Comparison of ENCODE assay signal across 38 cellular contexts in genomic region chr5:16849181-16849580, GRCh38.
"Had no signal": no experiment of that assay in that cellular context is flagged by ENCODE, and none has a peak within 500 bp of the region (broad histone marks: within the 10 kb centered on the region; RNA-seq: fewer than 3 reads in every experiment).

No MANE protein-coding gene starts in this region.

- H3K27ac Mint-ChIP-seq: activated B cell treated with CpG ODN at 0.5 μM for 24 hours; activated CD8-positive, alpha-beta memory T cell treated with anti-CD3 and anti-CD28 coated beads, Interleukin-2, amount 10 ng/mL, durations not matched to agents 7 days and 5 days; activated CD8-positive, alpha-beta T cell treated with anti-CD3 and anti-CD28 coated beads, Interleukin-2, amount 10 ng/mL, durations not matched to agents 7 days and 5 days; activated naive CD4-positive, alpha-beta T cell treated with anti-CD3 and anti-CD28 coated beads, Interleukin-2, amount 10 ng/mL, durations not matched to agents 7 days and 5 days; activated naive CD4-positive, alpha-beta T cell treated with anti-CD3 and anti-CD28 coated beads, Interleukin-2, amount 50 U/mL, for 72 hours; activated naive CD8-positive, alpha-beta T cell treated with anti-CD3 and anti-CD28 coated beads, Interleukin-2, amount 10 ng/mL, durations not matched to agents 7 days and 5 days; activated T-cell treated with anti-CD3 and anti-CD28 coated beads, Interleukin-2, amount 50 U/mL, for 24 hours; activated T-cell treated with anti-CD3 and anti-CD28 coated beads, Interleukin-2, amount 50 U/mL, for 72 hours; dendritic cell treated with granulocyte-macrophage colony-stimulating factor and Interleukin-4, amounts not matched to agents 40 ng/mL and 50 ng/mL, for 4 days; effector memory CD8-positive, alpha-beta T cell; T-helper 17 cell; T-helper 2 cell treated with Interferon-gamma antibody and Interleukin-4, amounts not matched to agents 5 μg/mL and 100 μg/mL, for 36 hours had no signal

- H3K9me3 Mint-ChIP-seq: activated B cell treated with CpG ODN at 0.5 μM for 24 hours; activated naive CD4-positive, alpha-beta T cell treated with anti-CD3 and anti-CD28 coated beads, Interleukin-2, amount 10 ng/mL, durations not matched to agents 7 days and 5 days; activated naive CD4-positive, alpha-beta T cell treated with anti-CD3 and anti-CD28 coated beads, Interleukin-2, amount 50 U/mL, for 72 hours; activated naive CD8-positive, alpha-beta T cell treated with anti-CD3 and anti-CD28 coated beads, Interleukin-2, amount 10 ng/mL, durations not matched to agents 7 days and 5 days; activated T-cell treated with anti-CD3 and anti-CD28 coated beads, Interleukin-2, amount 50 U/mL, for 24 hours; activated T-cell treated with anti-CD3 and anti-CD28 coated beads, Interleukin-2, amount 50 U/mL, for 72 hours; brain; dendritic cell treated with granulocyte-macrophage colony-stimulating factor and Interleukin-4, amounts not matched to agents 40 ng/mL and 50 ng/mL, for 4 days; T-helper 2 cell treated with Interferon-gamma antibody and Interleukin-4, amounts not matched to agents 5 μg/mL and 100 μg/mL, for 36 hours had no signal

- H3K36me3 Mint-ChIP-seq: activated CD8-positive, alpha-beta memory T cell treated with anti-CD3 and anti-CD28 coated beads, Interleukin-2, amount 10 ng/mL, durations not matched to agents 7 days and 5 days; activated naive CD4-positive, alpha-beta T cell treated with anti-CD3 and anti-CD28 coated beads, Interleukin-2, amount 10 ng/mL, durations not matched to agents 7 days and 5 days; activated naive CD4-positive, alpha-beta T cell treated with anti-CD3 and anti-CD28 coated beads, Interleukin-2, amount 50 U/mL, for 72 hours; activated naive CD8-positive, alpha-beta T cell treated with anti-CD3 and anti-CD28 coated beads, Interleukin-2, amount 10 ng/mL, durations not matched to agents 7 days and 5 days; brain had no signal

- H3K27me3 Mint-ChIP-seq: activated B cell treated with CpG ODN at 0.5 μM for 24 hours; activated CD8-positive, alpha-beta memory T cell treated with anti-CD3 and anti-CD28 coated beads, Interleukin-2, amount 10 ng/mL, durations not matched to agents 7 days and 5 days; activated naive CD4-positive, alpha-beta T cell treated with anti-CD3 and anti-CD28 coated beads, Interleukin-2, amount 10 ng/mL, durations not matched to agents 7 days and 5 days; brain; dendritic cell treated with granulocyte-macrophage colony-stimulating factor and Interleukin-4, amounts not matched to agents 40 ng/mL and 50 ng/mL, for 4 days; effector memory CD8-positive, alpha-beta T cell; T-helper 17 cell had no signal

- H3K4me3 Mint-ChIP-seq: activated B cell treated with CpG ODN at 0.5 μM for 24 hours; activated CD8-positive, alpha-beta memory T cell treated with anti-CD3 and anti-CD28 coated beads, Interleukin-2, amount 10 ng/mL, durations not matched to agents 7 days and 5 days; activated CD8-positive, alpha-beta T cell treated with anti-CD3 and anti-CD28 coated beads, Interleukin-2, amount 10 ng/mL, durations not matched to agents 7 days and 5 days; activated naive CD4-positive, alpha-beta T cell treated with anti-CD3 and anti-CD28 coated beads, Interleukin-2, amount 10 ng/mL, durations not matched to agents 7 days and 5 days; activated naive CD8-positive, alpha-beta T cell treated with anti-CD3 and anti-CD28 coated beads, Interleukin-2, amount 10 ng/mL, durations not matched to agents 7 days and 5 days; activated T-cell treated with anti-CD3 and anti-CD28 coated beads, Interleukin-2, amount 50 U/mL, for 24 hours; activated T-cell treated with anti-CD3 and anti-CD28 coated beads, Interleukin-2, amount 50 U/mL, for 72 hours; brain; dendritic cell treated with granulocyte-macrophage colony-stimulating factor and Interleukin-4, amounts not matched to agents 40 ng/mL and 50 ng/mL, for 4 days; effector memory CD8-positive, alpha-beta T cell; T-helper 17 cell; T-helper 2 cell treated with Interferon-gamma antibody and Interleukin-4, amounts not matched to agents 5 μg/mL and 100 μg/mL, for 36 hours had no signal

- H3K36me3 ChIP-seq: ascending aorta, breast epithelium, cardiac muscle cell, esophagus squamous epithelium had no signal

- H3K4me1 ChIP-seq: ascending aorta had no signal

- H3K4me3 ChIP-seq: ascending aorta, breast epithelium, cardiac muscle cell, coronary artery, dorsolateral prefrontal cortex, esophagus squamous epithelium had no signal

- DNase-seq: activated B cell treated with CpG ODN at 0.5 μM for 24 hours; activated CD4-positive, alpha-beta T cell treated with anti-CD3 and anti-CD28 coated beads for 48 hours; activated CD4-positive, alpha-beta T cell treated with anti-CD3 and anti-CD28 coated beads, Interleukin-2, amount 50 U/mL, for 1 hour; activated CD4-positive, alpha-beta T cell treated with anti-CD3 and anti-CD28 coated beads, Interleukin-2, amount 50 U/mL, for 48 hours; activated CD8-positive, alpha-beta memory T cell treated with anti-CD3 and anti-CD28 coated beads, Interleukin-2, amount 10 ng/mL, durations not matched to agents 7 days and 5 days; activated CD8-positive, alpha-beta memory T cell treated with anti-CD3 and anti-CD28 coated beads, Interleukin-2, amount 50 U/mL, for 4 hours; activated CD8-positive, alpha-beta T cell treated with anti-CD3 and anti-CD28 coated beads, Interleukin-2, amount 10 ng/mL, durations not matched to agents 7 days and 5 days; activated gamma-delta T cell; activated naive CD4-positive, alpha-beta T cell; activated naive CD4-positive, alpha-beta T cell treated with anti-CD3 and anti-CD28 coated beads, Interleukin-2, amount 10 ng/mL, durations not matched to agents 7 days and 5 days; activated naive CD8-positive, alpha-beta T cell treated with anti-CD3 and anti-CD28 coated beads, Interleukin-2, amount 10 ng/mL, durations not matched to agents 7 days and 5 days; activated T-cell treated with anti-CD3 and anti-CD28 coated beads for 4 hours; activated T-cell treated with anti-CD3 and anti-CD28 coated beads, Interleukin-2, amount 50 U/mL, for 24 hours; activated T-cell treated with anti-CD3 and anti-CD28 coated beads, Interleukin-2, amount 50 U/mL, for 72 hours; central memory CD4-positive, alpha-beta T cell; cerebellar nuclear complex; dorsolateral prefrontal cortex; effector CD4-positive, alpha-beta T cell; effector memory CD8-positive, alpha-beta T cell; esophagus squamous epithelium; foreskin fibroblast; T-helper 1 cell; T-helper 17 cell; T1000; WERI-Rb-1 had no signal

- FAIRE-seq: endometrium, endothelial cell of umbilical vein, frontal cortex had no signal

- H3K27me3 ChIP-seq: ascending aorta, breast epithelium, cardiac muscle cell, esophagus squamous epithelium had no signal

- H3K9me3 ChIP-seq: ascending aorta, breast epithelium, esophagus squamous epithelium had no signal

- H3K27ac ChIP-seq: ascending aorta, breast epithelium, cardiac muscle cell, coronary artery, dorsolateral prefrontal cortex, epithelial cell of prostate, esophagus squamous epithelium, WERI-Rb-1 had no signal

- H3K4me1 Mint-ChIP-seq: activated B cell treated with CpG ODN at 0.5 μM for 24 hours; activated CD8-positive, alpha-beta memory T cell treated with anti-CD3 and anti-CD28 coated beads, Interleukin-2, amount 10 ng/mL, durations not matched to agents 7 days and 5 days; activated naive CD4-positive, alpha-beta T cell treated with anti-CD3 and anti-CD28 coated beads, Interleukin-2, amount 10 ng/mL, durations not matched to agents 7 days and 5 days; activated naive CD8-positive, alpha-beta T cell treated with anti-CD3 and anti-CD28 coated beads, Interleukin-2, amount 10 ng/mL, durations not matched to agents 7 days and 5 days; T-helper 17 cell had no signal

- ATAC-seq: activated CD4-positive, CD25-positive, alpha-beta regulatory T cell treated with anti-CD3 and anti-CD28 coated beads, Interleukin-2, amount 50 U/mL, for 24 hours; activated CD8-positive, alpha-beta memory T cell treated with anti-CD3 and anti-CD28 coated beads, Interleukin-2, amount 10 ng/mL, durations not matched to agents 7 days and 5 days; activated CD8-positive, alpha-beta T cell treated with anti-CD3 and anti-CD28 coated beads, Interleukin-2, amount 10 ng/mL, durations not matched to agents 7 days and 5 days; activated naive CD4-positive, alpha-beta T cell treated with anti-CD3 and anti-CD28 coated beads, Interleukin-2, amount 50 U/mL, for 72 hours; activated T-cell treated with anti-CD3 and anti-CD28 coated beads, Interleukin-2, amount 50 U/mL, for 72 hours; effector memory CD8-positive, alpha-beta T cell; T-helper 17 cell had no signal
